17 cellular contexts compared by ENCODE assay signal in genomic region chr7:12711124-12711523, GRCh38. TPM values are rescaled to one million over a fixed set of nuclear protein-coding genes. Genes with fewer than 3 reads are reported as not detected.
DNase-seq lines count a peak whose midpoint lies in the region; ATAC-seq and TF ChIP-seq lines count a peak whose summit lies in the region.
"Had no signal": no experiment of that assay in that cellular context is flagged by ENCODE, and none has a peak within 500 bp of the region (broad histone marks: within the 10 kb centered on the region; RNA-seq: fewer than 3 reads in every experiment).

No MANE protein-coding gene starts in this region.

- H3K36me3 ChIP-seq in RWPE2 (ENCODE audit: low read depth) (no peaks in the 10 kb centered on the region), colonic mucosa (no peaks in the 10 kb centered on the region), mucosa of descending colon (ENCODE audit: low read depth) (no peaks in the 10 kb centered on the region)

- DNase-seq in RWPE2 (ENCODE audit: low spot score) (no peak), colonic mucosa (peak; percentile 49), mucosa of descending colon (peak in 2 of 3 donors; percentile 37 to 40), NCI-H146 (lab: John Stamatoyannopoulos, UW) (no peak), EL (no peak), kidney glomerular epithelial cell (lab: John Stamatoyannopoulos, UW) (no peak)
- DNase-seq: AML-193; Caco-2; CD4-positive, alpha-beta T cell; DMS79; GF-D8; HCEC 1CT had no signal

- no peak overlapping the region for H3K4me3 ChIP-seq in RWPE2 (ENCODE audit: severe bottlenecking)
- no peak overlapping the region for H3K4me3 ChIP-seq in colonic mucosa
- no peak overlapping the region for H3K4me3 ChIP-seq in mucosa of descending colon
- H3K4me3 ChIP-seq: GM23338 had no signal

- intact Hi-C loops in colonic mucosa (cut with DNase I) (no loop called here), mucosa of descending colon (cut with DNase I, micrococcal nuclease) (loop anchor here in 1 of 2 donors (5.0 kb wide), 1 partner anchor 91 kb away; no protein-coding TSS in a partner anchor)

- H3K9me3 ChIP-seq in RWPE2 (ENCODE audit: severe bottlenecking) (no peaks in the 10 kb centered on the region), colonic mucosa (no peaks in the 10 kb centered on the region), mucosa of descending colon (no peaks in the 10 kb centered on the region)
- H3K9me3 ChIP-seq: Caco-2 had no signal

- H3K4me1 ChIP-seq in RWPE2 (ENCODE audit: insufficient read depth, poor library complexity, severe bottlenecking) (peaks cover 79% of the 10 kb centered on the region), colonic mucosa (peaks cover 9% of the 10 kb centered on the region), mucosa of descending colon (ENCODE audit: low read depth) (peaks cover 11% of the 10 kb centered on the region)

- H3K27me3 ChIP-seq in RWPE2 (ENCODE audit: insufficient read depth, poor library complexity, severe bottlenecking) (no peaks in the 10 kb centered on the region), colonic mucosa (no peaks in the 10 kb centered on the region)

- no peak for ATAC-seq in RWPE2 (ENCODE audit: low read depth)
- ATAC-seq in mucosa of descending colon = peak; percentile 1
- no peak for ATAC-seq in HG03439 (IDR thresholded peaks at IDR 0.05; ENCODE audit: unreplicated experiment)
- ATAC-seq: GM23338, HepG2 had no signal

- H3K27ac ChIP-seq in 22Rv1 (0 out of 2 replicates have a peak overlapping the region, but pooled peaks have one; percentile 12), RWPE2 (ENCODE audit: poor library complexity, severe bottlenecking) (peak overlapping the region; percentile 70), colonic mucosa (peak overlapping the region; percentile 11)
- H3K27ac ChIP-seq: C4-2B had no signal

- TF ChIP-seq CTCF in 22Rv1 (IDR thresholded peaks at IDR 0.05) (no peak), RWPE2 (IDR thresholded peaks at IDR 0.05; ENCODE audit: poor library complexity, severe bottlenecking) (no peak), colonic mucosa (IDR thresholded peaks at IDR 0.05) (no peak), mucosa of descending colon (IDR thresholded peaks at IDR 0.05) (no peak)

- H3K9ac ChIP-seq in colonic mucosa (ENCODE audit: low read depth in 2 of 2, low read length in 2 of 2) = no peak overlapping the region

RNA-seq across cellular contexts. Expression of gene ARL4A, which starts 23.7 kb away (rescaled TPM):
- total RNA-seq in colonic mucosa (10 to 100 TPM; 27.5 to 88.8 TPM), mucosa of descending colon (10 to 100 TPM; 55.3 to 88.3 (median 73.4) TPM)

Comparison
In these comparisons a context has a peak if more than half of its experiments do, and no peak if none do; other contexts are left out.
1. H3K27ac ChIP-seq: peak in every context shown above with its lines; median percentile 70 in RWPE2; 12 in 22Rv1; 11 in colonic mucosa.
2. DNase-seq: peak in colonic mucosa (single experiment) and mucosa of descending colon (2 of 3); none in RWPE2 (single experiment), NCI-H146 (single experiment), EL (single experiment) and kidney glomerular epithelial cell (single experiment).